Comparison of ENCODE assay signal across 15 cellular contexts in the genomic region with DNA sequence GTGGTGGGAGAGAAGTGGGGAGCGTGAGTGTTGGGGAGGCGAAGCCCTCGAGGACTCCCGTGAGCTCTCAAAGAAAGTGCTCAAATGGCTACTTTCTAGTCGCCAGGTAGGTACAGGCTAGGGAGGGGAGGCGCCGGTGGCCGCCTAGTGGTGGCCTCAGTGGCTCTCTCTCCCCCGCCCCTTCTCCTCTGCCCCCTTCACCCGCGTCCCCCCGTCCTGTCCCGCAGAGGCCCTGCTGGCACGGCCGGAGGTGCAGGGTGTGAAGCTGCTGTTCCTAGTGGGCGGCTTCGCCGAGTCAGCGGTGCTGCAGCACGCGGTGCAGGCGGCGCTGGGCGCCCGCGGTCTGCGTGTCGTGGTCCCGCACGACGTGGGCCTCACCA. TPM values are rescaled to one million over a fixed set of nuclear protein-coding genes. Genes with fewer than 3 reads are reported as not detected.
DNase-seq lines count a peak whose midpoint lies in the region; ATAC-seq and TF ChIP-seq lines count a peak whose summit lies in the region.
"Had no signal": no experiment of that assay in that cellular context is flagged by ENCODE, and none has a peak within 500 bp of the region (broad histone marks: within the 10 kb centered on the region; RNA-seq: fewer than 3 reads in every experiment).

No MANE protein-coding gene starts in this region.

- no peaks in the 10 kb centered on the region for H3F3A ChIP-seq in MM.1S (ENCODE audit: insufficient read depth, low read length)

- H3K36me3 Mint-ChIP-seq in osteocyte (ENCODE audit: unreplicated experiment), result no peaks in the 10 kb centered on the region
- peaks cover 35 to 43% of the 10 kb centered on the region in 2 donors for H3K36me3 Mint-ChIP-seq in CD14-positive monocyte

- no peaks in the 10 kb centered on the region for H3K27me3 ChIP-seq in BLaER1
- H3K27me3 ChIP-seq in Peyer's patch, result peaks cover 0 to 5% of the 10 kb centered on the region in 2 donors
- H3K27me3 ChIP-seq in esophagus muscularis mucosa, result peaks cover 0 to 13% (median 0%) of the 10 kb centered on the region in 4 donors
- peaks cover 14% of the 10 kb centered on the region for H3K27me3 ChIP-seq in MM.1S (replicated peaks; ENCODE audit: insufficient read depth, low read length)

- TF ChIP-seq CTCF in Peyer's patch (IDR thresholded peaks at IDR 0.05) (no peak), esophagus muscularis mucosa (IDR thresholded peaks at IDR 0.05) (no peak), osteocyte (IDR thresholded peaks at IDR 0.05) (no peak), MM.1S (IDR thresholded peaks at IDR 0.05; ENCODE audit: low read length) (no peak), CD14-positive monocyte (IDR thresholded peaks at IDR 0.05) (no peak)

- H3K4me1 ChIP-seq in BLaER1, result peaks cover 17% of the 10 kb centered on the region
- H3K4me1 ChIP-seq in Peyer's patch, result peaks cover 0 to 24% (median 2%) of the 10 kb centered on the region in 4 donors
- peaks cover 31 to 45% (median 35%) of the 10 kb centered on the region in 4 donors for H3K4me1 ChIP-seq in esophagus muscularis mucosa
- H3K4me1 ChIP-seq in MM.1S (ENCODE audit: low read length), result no peaks in the 10 kb centered on the region

- TF ChIP-seq POLR2A in Peyer's patch (IDR thresholded peaks at IDR 0.05) (no peak), esophagus muscularis mucosa (IDR thresholded peaks at IDR 0.05; ENCODE audit: low read depth) (no peak)

- H3K27ac Mint-ChIP-seq in osteocyte (ENCODE audit: unreplicated experiment) (no peak overlapping the region), CD14-positive monocyte (no peak overlapping the region)
- H3K27ac Mint-ChIP-seq: activated B cell treated with CpG ODN at 0.5 μM for 24 hours had no signal

- no peak overlapping the region for H2AFZ ChIP-seq in MM.1S (ENCODE audit: low read length)

- TF ChIP-seq EP300 in esophagus muscularis mucosa (IDR thresholded peaks at IDR 0.05), result no peak

- peak overlapping the region; percentile 63 for H3K4me3 ChIP-seq in BLaER1
- peak overlapping the region in 3 of 4 donors; percentile 36 to 51 (median 39) for H3K4me3 ChIP-seq in Peyer's patch
- H3K4me3 ChIP-seq in esophagus muscularis mucosa, result peak overlapping the region; percentile 35 to 47 (median 44)
- no peak overlapping the region for H3K4me3 ChIP-seq in MM.1S (ENCODE audit: low read length)

- WGBS in esophagus muscularis mucosa, result 87% methylated on average over 23 of the region's 31 CpGs

- no peaks in the 10 kb centered on the region for H3K79me2 ChIP-seq in MM.1S (ENCODE audit: low read length)

- no peak for ATAC-seq in GM18511 (IDR thresholded peaks at IDR 0.05; ENCODE audit: unreplicated experiment)

- H3K9me3 Mint-ChIP-seq in osteocyte (ENCODE audit: unreplicated experiment) (no peaks in the 10 kb centered on the region), CD14-positive monocyte (no peaks in the 10 kb centered on the region)
- H3K9me3 Mint-ChIP-seq: activated B cell treated with CpG ODN at 0.5 μM for 24 hours had no signal

- H3K4me1 Mint-ChIP-seq in osteocyte (ENCODE audit: unreplicated experiment), result peaks cover 8% of the 10 kb centered on the region
- peaks cover 14% of the 10 kb centered on the region for H3K4me1 Mint-ChIP-seq in CD14-positive monocyte

- H4K20me1 ChIP-seq in BLaER1 (peaks cover 43% of the 10 kb centered on the region), MM.1S (ENCODE audit: insufficient read depth, low read length) (no peaks in the 10 kb centered on the region)

- H3K36me3 ChIP-seq in BLaER1 (peaks cover 54% of the 10 kb centered on the region), Peyer's patch (no peaks in the 10 kb centered on the region), esophagus muscularis mucosa (peaks cover 0 to 70% (median 56%) of the 10 kb centered on the region in 4 donors), MM.1S (replicated peaks; ENCODE audit: insufficient read depth, low read length) (no peaks in the 10 kb centered on the region)

- no peaks in the 10 kb centered on the region for H3K9me3 ChIP-seq in BLaER1
- H3K9me3 ChIP-seq in Peyer's patch, result no peaks in the 10 kb centered on the region
- H3K9me3 ChIP-seq in esophagus muscularis mucosa, result no peaks in the 10 kb centered on the region
- no peaks in the 10 kb centered on the region for H3K9me3 ChIP-seq in MM.1S (replicated peaks; ENCODE audit: insufficient read depth, low read length)
- H3K9me3 ChIP-seq: SK-N-SH had no signal

- intact Hi-C loops in esophagus muscularis mucosa (cut with DNase I) (no loop called here), CD14-positive monocyte (cut with micrococcal nuclease) (no loop called here)

- H3K4me3 Mint-ChIP-seq in osteocyte (ENCODE audit: unreplicated experiment) (peak overlapping the region; percentile 18), CD14-positive monocyte (no peak overlapping the region)

- H3K9ac ChIP-seq in BLaER1 (no peak overlapping the region), MM.1S (ENCODE audit: low read length) (no peak overlapping the region)
- H3K9ac ChIP-seq: SK-N-SH had no signal

- H3K9me2 ChIP-seq in MM.1S (replicated peaks; ENCODE audit: insufficient read depth, low read length), result no peaks in the 10 kb centered on the region
- H3K9me2 ChIP-seq: SK-N-SH had no signal

- DNase-seq in Peyer's patch (peak in 1 of 3 donors; percentile 42), esophagus muscularis mucosa (ENCODE audit: extremely low spot score) (no peak), osteocyte (ENCODE audit: extremely low spot score, unreplicated experiment) (no peak), MM.1S (no peak), CD14-positive monocyte (ENCODE audit: low spot score) (no peak), GM19240 (ENCODE audit: insufficient read length, low spot score) (no peak)
- DNase-seq: activated T-cell treated with anti-CD3 and anti-CD28 coated beads for 4 hours; DND-41; NK-92 treated with Interleukin-12 subunit alpha and Interleukin-12 subunit beta, amount 100 ng/mL, for 24 hours; occipital lobe; SK-N-SH had no signal

- H3K4me2 ChIP-seq in BLaER1, result peak overlapping the region; percentile 74
- H3K4me2 ChIP-seq in MM.1S (ENCODE audit: low read depth, low read length), result no peak overlapping the region
- H3K4me2 ChIP-seq: SK-N-SH had no signal

- H3K27me3 Mint-ChIP-seq in osteocyte (ENCODE audit: unreplicated experiment) (peaks cover 2% of the 10 kb centered on the region), CD14-positive monocyte (ENCODE audit: low read depth in 3 of 3) (peaks cover 2 to 10% (median 7%) of the 10 kb centered on the region in 3 donors)
- H3K27me3 Mint-ChIP-seq: activated B cell treated with CpG ODN at 0.5 μM for 24 hours had no signal

- H3K27ac ChIP-seq in BLaER1 (no peak overlapping the region), Peyer's patch (no peak overlapping the region), esophagus muscularis mucosa (replicated peaks in 1 of 4) (no peak overlapping the region), MM.1S (ENCODE audit: low read length) (no peak overlapping the region)

RNA-seq across cellular contexts. Expression of a gene that starts 16.3 kb away (rescaled TPM):
- total RNA-seq in Peyer's patch (10 to 100 TPM in 2 of 4 donors, 1 to 10 TPM in 2; 7.4 to 13.2 (median 10.2) TPM), esophagus muscularis mucosa (10 to 100 TPM; 56.5 to 96.1 (median 73.6) TPM), osteocyte (24.3 and 25.2 TPM in 2 replicates)
- polyA plus RNA-seq in CD14-positive monocyte, result 10 to 100 TPM; 59.6 to 68.5 TPM

RNA-seq across cellular contexts. Expression of a gene that starts 18.8 kb away (rescaled TPM):
- total RNA-seq in Peyer's patch, result 1 to 10 TPM; 1.2 to 4.3 (median 2.3) TPM
- total RNA-seq in esophagus muscularis mucosa, result 10 to 100 TPM in 3 of 4 donors, 1 to 10 TPM in 1; 8.9 to 22.2 (median 16.4) TPM
- total RNA-seq in osteocyte, result not detected in 2 replicates
- not detected for polyA plus RNA-seq in CD14-positive monocyte
- total RNA-seq: activated B cell treated with CpG ODN at 0.5 μM for 24 hours had no signal

RNA-seq across cellular contexts. Expression of a gene that starts 30.0 kb away (rescaled TPM):
- total RNA-seq in Peyer's patch (not detected), esophagus muscularis mucosa (under 1 TPM in 1 of 4 donors, not detected in 3; 0.50 TPM), osteocyte (0.24 TPM in 1 of 2 replicates, not detected in the other)
- not detected for polyA plus RNA-seq in CD14-positive monocyte
- total RNA-seq: activated B cell treated with CpG ODN at 0.5 μM for 24 hours, liver had no signal
- polyA plus RNA-seq: liver had no signal

RNA-seq across cellular contexts. Expression of a gene that starts 35.3 kb away (rescaled TPM):
- total RNA-seq in Peyer's patch (10 to 100 TPM; 39.8 to 61.9 (median 47.0) TPM), esophagus muscularis mucosa (100 to 1,000 TPM; 131 to 225 (median 199) TPM), osteocyte (87.7 and 92.2 TPM in 2 replicates)
- polyA plus RNA-seq in CD14-positive monocyte, result 1 to 10 TPM; 1.1 to 1.4 TPM

RNA-seq across cellular contexts. Expression of a gene that starts 38.9 kb away (rescaled TPM):
- total RNA-seq in Peyer's patch (10 to 100 TPM in 2 of 4 donors, 1 to 10 TPM in 2; 2.3 to 10.7 (median 7.8) TPM), esophagus muscularis mucosa (10 to 100 TPM; 13.1 to 18.7 (median 13.8) TPM), osteocyte (0.21 TPM in 2 replicates)
- 1 to 10 TPM; 1.6 to 2.5 TPM for polyA plus RNA-seq in CD14-positive monocyte
- total RNA-seq: activated B cell treated with CpG ODN at 0.5 μM for 24 hours had no signal
- polyA plus RNA-seq: SK-N-SH had no signal
